ENCODE assay signal across 7 cellular contexts in genomic region chr19:48695743-48696352, GRCh38. TPM values are rescaled to one million over a fixed set of nuclear protein-coding genes. Genes with fewer than 3 reads are reported as not detected.
DNase-seq lines count a peak whose midpoint lies in the region; ATAC-seq and TF ChIP-seq lines count a peak whose summit lies in the region.

TSS of gene FUT2 (plus strand) at chr19:48695971. CDS start at chr19:48702957, 6,986 bp downstream.

- H3K4me1 Mint-ChIP-seq in T-helper 17 cell, result peaks cover 9% of the 10 kb centered on the region

- dilution Hi-C loops in IMR-90 (cut with HindIII; ENCODE audit: low sequenced_read_pairs, unreplicated experiment), result no loop called here

- no peak within 1 kb of the TSS for H3K14ac ChIP-seq in IMR-90 (replicated peaks; ENCODE audit: low read depth, low read length)

- no peak within 1 kb of the TSS for H4K5ac ChIP-seq in IMR-90 (ENCODE audit: low read depth, low read length)

- intact Hi-C loops in IMR-90 (cut with micrococcal nuclease), result no loop called here

- H3K27ac Mint-ChIP-seq in T-helper 17 cell, result no peak within 1 kb of the TSS

- TF ChIP-seq CTCF in IMR-90 (conservative IDR thresholded peaks at IDR 0.05; ENCODE audit: low read depth, low read length) (no peak), smooth muscle cell (IDR thresholded peaks at IDR 0.05; ENCODE audit: borderline replicate concordance, insufficient read depth, poor library complexity, severe bottlenecking) (no peak), GM10266 (IDR thresholded peaks at IDR 0.05; ENCODE audit: control insufficient read depth, insufficient read depth, low read depth, missing control alignments) (no peak)

- H4K20me1 ChIP-seq in IMR-90 (ENCODE audit: insufficient read depth, low read length), result no peaks in the 10 kb centered on the region
- H4K20me1 ChIP-seq in smooth muscle cell (ENCODE audit: low read depth), result peaks cover 7% of the 10 kb centered on the region

- H3K9ac ChIP-seq in IMR-90 (ENCODE audit: low read depth, low read length) (no peak within 1 kb of the TSS), iPS-18a (ENCODE audit: low read length) (peak within 1 kb of the TSS; percentile 41), smooth muscle cell (ENCODE audit: low read depth) (no peak within 1 kb of the TSS)

- H3K9me3 ChIP-seq in IMR-90 (ENCODE audit: control insufficient read depth, insufficient read depth, low read length), result no peaks in the 10 kb centered on the region
- H3K9me3 ChIP-seq in T-helper 17 cell (ENCODE audit: control insufficient read depth, low read length, poor library complexity, severe bottlenecking), result no peaks in the 10 kb centered on the region
- no peaks in the 10 kb centered on the region for H3K9me3 ChIP-seq in iPS-18a (ENCODE audit: control insufficient read depth, low read depth, low read length)
- no peaks in the 10 kb centered on the region for H3K9me3 ChIP-seq in smooth muscle cell (replicated peaks; ENCODE audit: low read depth)

- no peak within 1 kb of the TSS for H3K4me3 ChIP-seq in IMR-90 (ENCODE audit: insufficient read depth, low read depth, low read length)
- peak within 1 kb of the TSS; percentile 84 for H3K4me3 ChIP-seq in iPS-18a (ENCODE audit: low read length)
- H3K4me3 ChIP-seq in smooth muscle cell, result peak within 1 kb of the TSS; percentile 53

- no peak within 1 kb of the TSS for H2BK5ac ChIP-seq in IMR-90 (ENCODE audit: low read depth, low read length, poor library complexity, severe bottlenecking)

- H3K79me2 ChIP-seq in smooth muscle cell (ENCODE audit: low read depth), result no peaks in the 10 kb centered on the region

- no peaks in the 10 kb centered on the region for H3K79me1 ChIP-seq in IMR-90 (ENCODE audit: low read depth in 1 of 2, low read length in 2 of 2)

- CTCF ChIA-PET in IMR-90 (lab: Yijun Ruan, JAX), result interaction anchor here (1.0 kb wide), 1 partner anchor 15 kb away, joined by 3 read pairs; no protein-coding TSS in a partner anchor

- H2AK9ac ChIP-seq in IMR-90 (replicated peaks; ENCODE audit: low read depth, low read length, poor library complexity), result peak within 1 kb of the TSS; percentile 55

- no peaks in the 10 kb centered on the region for H3F3A ChIP-seq in smooth muscle cell (ENCODE audit: low read depth)

- DNase-seq in IMR-90 (no peak), T-helper 17 cell (no peak), smooth muscle cell (lab: John Stamatoyannopoulos, UW; ENCODE audit: unreplicated experiment) (no peak), GM10266 (ENCODE audit: extremely low spot score) (no peak)

- no peak within 1 kb of the TSS for H3K56ac ChIP-seq in IMR-90 (ENCODE audit: extremely low read depth, insufficient read depth, low read length)

- no TSS peak for BruUV-seq in IMR-90 (replicated peaks; lab: Mats Ljungman, UMichigan)

- no peak within 1 kb of the TSS for H3K18ac ChIP-seq in IMR-90 (ENCODE audit: low read depth, low read length)

- no peak within 1 kb of the TSS for H3K27ac ChIP-seq in IMR-90 (ENCODE audit: insufficient read depth, low read length)
- peak within 1 kb of the TSS; percentile 18 for H3K27ac ChIP-seq in iPS-18a (ENCODE audit: low read length)
- H3K27ac ChIP-seq in smooth muscle cell (ENCODE audit: low read depth), result no peak within 1 kb of the TSS

- H4K91ac ChIP-seq in IMR-90 (ENCODE audit: insufficient read depth, low read depth, low read length), result no peak within 1 kb of the TSS

- H3K4me1 ChIP-seq in IMR-90 (ENCODE audit: control insufficient read depth, insufficient read depth, low read length) (peaks cover 4% of the 10 kb centered on the region), iPS-18a (ENCODE audit: control insufficient read depth, low read depth, low read length) (no peaks in the 10 kb centered on the region), smooth muscle cell (ENCODE audit: low read depth) (peaks cover 10% of the 10 kb centered on the region)

- peak within 1 kb of the TSS; percentile 84 for H2AFZ ChIP-seq in IMR-90 (replicated peaks; ENCODE audit: low read length, poor library complexity)
- H2AFZ ChIP-seq in smooth muscle cell (ENCODE audit: low read depth), result peak within 1 kb of the TSS; percentile 43

- H3K36me3 ChIP-seq in IMR-90 (ENCODE audit: control insufficient read depth, insufficient read depth, low read length) (no peaks in the 10 kb centered on the region), iPS-18a (ENCODE audit: control insufficient read depth, low read depth, low read length) (no peaks in the 10 kb centered on the region), smooth muscle cell (ENCODE audit: low read depth) (no peaks in the 10 kb centered on the region)

- H3K23ac ChIP-seq in IMR-90 (ENCODE audit: low read depth, low read length), result no peak within 1 kb of the TSS

- H3K4ac ChIP-seq in IMR-90 (ENCODE audit: low read depth, low read length), result no peak within 1 kb of the TSS

- in situ Hi-C loops in IMR-90 (cut with MboI; ENCODE audit: low sequenced_read_pairs), result no loop called here

- POLR2A ChIA-PET in IMR-90 (lab: Charles Lee; ENCODE audit: unreplicated experiment), result no interaction called here

- no peak for ATAC-seq in IMR-90 (ENCODE audit: low read depth)
- no peak for ATAC-seq in T-helper 17 cell
- ATAC-seq in HG02571 (IDR thresholded peaks at IDR 0.05; ENCODE audit: unreplicated experiment), result no peak
- no peak for ATAC-seq in GM18498 (IDR thresholded peaks at IDR 0.05; ENCODE audit: unreplicated experiment)

- no peak for TF ChIP-seq RAD21 in IMR-90 (IDR thresholded peaks at IDR 0.05; ENCODE audit: low read length)

- H2BK120ac ChIP-seq in IMR-90 (ENCODE audit: low read depth, low read length), result no peak within 1 kb of the TSS

- H4K8ac ChIP-seq in IMR-90 (ENCODE audit: low read depth in 2 of 2, low read length in 2 of 2), result no peak within 1 kb of the TSS

- H3K36me3 Mint-ChIP-seq in T-helper 17 cell (ENCODE audit: low read depth), result no peaks in the 10 kb centered on the region

- TF ChIP-seq POLR2A in IMR-90 (IDR thresholded peaks at IDR 0.05; ENCODE audit: low read depth, low read length), result no peak

- WGBS in IMR-90 (ENCODE audit: extremely low coverage in 2 of 2, insufficient read length in 1 of 2), 2 experiments, result 43% methylated on average over 4 of the region's 16 CpGs; no CpG with 5 or more reads in 1 of the 2 experiments
- 26% methylated on average over 14 of the region's 16 CpGs for WGBS in smooth muscle cell (ENCODE audit: low lambda C conversion rate)

- H3K4me3 Mint-ChIP-seq in T-helper 17 cell, result peak within 1 kb of the TSS; percentile 83

- no peak within 1 kb of the TSS for H2AK5ac ChIP-seq in IMR-90 (ENCODE audit: low read depth, low read length)

- H2BK15ac ChIP-seq in IMR-90 (ENCODE audit: low read depth, low read length), result no peak within 1 kb of the TSS

- H3K27me3 Mint-ChIP-seq in T-helper 17 cell, result peaks cover 10% of the 10 kb centered on the region

- H3K27me3 ChIP-seq in IMR-90 (ENCODE audit: control insufficient read depth, insufficient read depth, low read length) (peaks cover 12% of the 10 kb centered on the region), iPS-18a (ENCODE audit: control insufficient read depth, insufficient read depth, low read length) (peaks cover 7% of the 10 kb centered on the region), smooth muscle cell (ENCODE audit: low read depth) (peaks cover 22% of the 10 kb centered on the region)

- no peak within 1 kb of the TSS; the same call in 1 of the 2 replicates for H3K4me2 ChIP-seq in IMR-90 (ENCODE audit: low read depth, low read length)
- H3K4me2 ChIP-seq in smooth muscle cell, result peak within 1 kb of the TSS; percentile 84

- no peaks in the 10 kb centered on the region for H3K9me1 ChIP-seq in IMR-90 (ENCODE audit: insufficient read depth, low read length)

- H2BK20ac ChIP-seq in IMR-90 (ENCODE audit: low read depth, low read length), result no peak within 1 kb of the TSS

TF ChIP-seq in IMR-90, 13 proteins besides CTCF, POLR2A, EP300 and RAD21:
- no peak for TF ChIP-seq USF2 (IDR thresholded peaks at IDR 0.05; ENCODE audit: low read depth, low read length)
- TF ChIP-seq NFE2L2 (IDR thresholded peaks at IDR 0.05; ENCODE audit: low read depth, low read length), result no peak
- no peak for TF ChIP-seq MAFK (IDR thresholded peaks at IDR 0.05; ENCODE audit: low read depth, low read length)
- no peak for TF ChIP-seq BHLHE40 (IDR thresholded peaks at IDR 0.05; ENCODE audit: low read depth, low read length)
- no peak for TF ChIP-seq MAZ (IDR thresholded peaks at IDR 0.05; ENCODE audit: borderline replicate concordance, low read depth, low read length)
- no peak for TF ChIP-seq CEBPB (IDR thresholded peaks at IDR 0.05; ENCODE audit: low read depth, low read length)
- TF ChIP-seq FOS (IDR thresholded peaks at IDR 0.05; ENCODE audit: low read depth, low read length), result no peak
- no peak for TF ChIP-seq MXI1 (IDR thresholded peaks at IDR 0.05; ENCODE audit: borderline replicate concordance, low read depth, low read length)
- TF ChIP-seq SMC3 (IDR thresholded peaks at IDR 0.05; ENCODE audit: low read depth, low read length), result no peak
- TF ChIP-seq RCOR1 (IDR thresholded peaks at IDR 0.05; ENCODE audit: insufficient replicate concordance, low read length), result no peak
- TF ChIP-seq ELK1 (IDR thresholded peaks at IDR 0.05; ENCODE audit: borderline replicate concordance, low read depth, low read length), result no peak

RNA-seq across cellular contexts. Expression of gene FUT2, which starts in this region (rescaled TPM):
- total RNA-seq in IMR-90 (2012; rRNA removed) (not detected in 2 replicates), T-helper 17 cell (not detected), smooth muscle cell (0.27 and 1.1 TPM in 2 replicates)
- polyA plus RNA-seq in IMR-90 (2012; rRNA removed) (not detected in 2 replicates), smooth muscle cell (0.18 and 0.54 TPM in 2 replicates)
- polyA plus RNA-seq in IMR-90 (2012; cell fraction: cytosol; rRNA removed), result not detected in 2 replicates
- polyA plus RNA-seq in IMR-90 (2012; cell fraction: nucleus; rRNA removed; ENCODE audit: low replicate concordance), result not detected in 2 replicates
